10 cellular contexts compared by ENCODE assay signal in the genomic region with DNA sequence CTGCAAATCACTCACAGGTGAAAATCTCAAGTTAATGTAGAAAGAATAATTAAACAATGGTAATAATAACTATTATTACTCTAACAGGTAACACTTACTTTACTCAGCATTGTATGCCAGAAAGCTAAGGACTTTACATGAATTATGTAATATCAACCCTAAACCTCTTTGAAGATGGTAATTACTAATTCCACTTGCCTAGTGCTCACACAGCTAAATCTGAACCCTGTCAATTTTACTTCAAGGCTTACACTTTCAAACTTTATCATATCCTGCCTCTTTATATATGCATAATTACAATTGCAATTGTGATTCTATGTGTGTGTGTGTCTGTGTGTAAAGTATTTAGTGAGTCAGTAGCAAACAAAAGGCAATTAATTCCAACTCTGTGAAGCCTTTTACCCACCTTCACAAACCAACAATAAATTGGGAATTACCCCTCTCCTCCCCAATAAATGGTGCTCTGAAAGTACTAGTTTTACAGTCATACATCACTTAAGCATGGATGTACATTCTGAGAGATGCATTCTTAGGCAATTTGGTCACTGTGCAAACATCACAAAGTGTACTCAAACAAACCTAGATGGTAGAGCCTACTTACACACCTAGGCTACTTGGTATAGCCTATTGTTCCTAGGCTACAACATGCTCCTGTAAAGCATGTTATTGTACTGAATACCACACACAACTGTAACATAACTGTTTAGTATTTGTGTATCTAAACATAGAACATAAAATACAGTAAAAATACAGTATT. TPM values are rescaled to one million over a fixed set of nuclear protein-coding genes. Genes with fewer than 3 reads are reported as not detected.
DNase-seq lines count a peak whose midpoint lies in the region; ATAC-seq, FAIRE-seq and TF ChIP-seq lines count a peak whose summit lies in the region.
"Had no signal": no experiment of that assay in that cellular context is flagged by ENCODE, and none has a peak within 500 bp of the region (broad histone marks: within the 10 kb centered on the region; RNA-seq: fewer than 3 reads in every experiment).

No MANE protein-coding gene starts in this region.

- TF ChIP-seq POLR2A in H54 (IDR thresholded peaks at IDR 0.05; ENCODE audit: low read depth, low read length): no peak

- H3K27ac Mint-ChIP-seq in T-helper 17 cell: peak overlapping the region; percentile 47

- H3K27ac ChIP-seq in 22Rv1 (peak overlapping the region; percentile 54), layer of hippocampus (ENCODE audit: low read depth, low read length) (peak overlapping the region; percentile 13), mesendoderm (ENCODE audit: low read depth, low read length) (no peak overlapping the region)
- H3K27ac ChIP-seq: BLaER1 treated with 17β-estradiol and CSF1 and Interleukin-3, amounts not matched to agents 10 nM and 100 nM had no signal

- H3K27me3 Mint-ChIP-seq in T-helper 17 cell: no peaks in the 10 kb centered on the region

- peaks cover 66% of the 10 kb centered on the region for H3K79me2 ChIP-seq in mesendoderm (ENCODE audit: control insufficient read depth, insufficient read depth, low read length)

- H3K4me3 Mint-ChIP-seq in T-helper 17 cell: no peak overlapping the region

- no peak overlapping the region for H2BK5ac ChIP-seq in mesendoderm (ENCODE audit: low read length)

- H3K56ac ChIP-seq in mesendoderm (ENCODE audit: low read length): no peak overlapping the region

- H3K9ac ChIP-seq in mesendoderm (ENCODE audit: low read length): no peak overlapping the region
- H3K9ac ChIP-seq: BLaER1 treated with 17β-estradiol and CSF1 and Interleukin-3, amounts not matched to agents 10 nM and 100 nM had no signal

- no peak overlapping the region for H2BK120ac ChIP-seq in mesendoderm (ENCODE audit: low read depth, low read length)

- FAIRE-seq in H54 (lab: Jason Lieb, UNC): peak; percentile 89

- no peak overlapping the region for H3K4ac ChIP-seq in mesendoderm (ENCODE audit: low read depth, low read length)

- H3K36me3 ChIP-seq in mesendoderm (ENCODE audit: control insufficient read depth, insufficient read depth, low read length) (no peaks in the 10 kb centered on the region), MG63 (peaks cover 45% of the 10 kb centered on the region)

- H4K8ac ChIP-seq in mesendoderm (ENCODE audit: low read depth, low read length): no peak overlapping the region

- H2AK5ac ChIP-seq in mesendoderm (ENCODE audit: low read length): no peak overlapping the region

- H3K4me2 ChIP-seq in mesendoderm (ENCODE audit: low read length): no peak overlapping the region

- peaks cover 56% of the 10 kb centered on the region for H3K4me1 Mint-ChIP-seq in T-helper 17 cell

- H3K9me3 ChIP-seq in T-helper 17 cell (ENCODE audit: control insufficient read depth, low read length, poor library complexity, severe bottlenecking) (no peaks in the 10 kb centered on the region), MG63 (no peaks in the 10 kb centered on the region)
- H3K9me3 ChIP-seq: BLaER1 treated with 17β-estradiol and CSF1 and Interleukin-3, amounts not matched to agents 10 nM and 100 nM had no signal

- no peak for TF ChIP-seq CTCF in 22Rv1 (IDR thresholded peaks at IDR 0.05)

- no peak overlapping the region for H3K18ac ChIP-seq in mesendoderm (ENCODE audit: low read length)

- H3K36me3 Mint-ChIP-seq in T-helper 17 cell (ENCODE audit: low read depth): peaks cover 2% of the 10 kb centered on the region

- H3K4me3 ChIP-seq in mesendoderm (ENCODE audit: low read length): no peak overlapping the region
- no peak overlapping the region for H3K4me3 ChIP-seq in MG63
- H3K4me3 ChIP-seq: BLaER1 treated with 17β-estradiol and CSF1 and Interleukin-3, amounts not matched to agents 10 nM and 100 nM had no signal

- peaks cover 5% of the 10 kb centered on the region for H3K79me1 ChIP-seq in mesendoderm (ENCODE audit: low read length)

- peak; percentile 11 for ATAC-seq in T-helper 17 cell

- no peak for DNase-seq in H54 (ENCODE audit: insufficient read length, low spot score)
- DNase-seq in T-helper 17 cell: no peak
- DNase-seq in mesendoderm: no peak
- no peak for DNase-seq in MG63
- DNase-seq in activated effector memory CD4-positive, alpha-beta T cell treated with anti-CD3 and anti-CD28 coated beads, Interleukin-2, amount 50 U/mL, for 16 hours: no peak
- no peak for DNase-seq in hepatic stellate cell (ENCODE audit: low spot score)
- DNase-seq: activated T-cell treated with anti-CD3 and anti-CD28 coated beads, Interleukin-2, amount 50 U/mL, for 1 hour had no signal

- peaks cover 2% of the 10 kb centered on the region for H3K4me1 ChIP-seq in mesendoderm (ENCODE audit: control insufficient read depth, low read depth, low read length)

- H3K23ac ChIP-seq in mesendoderm (ENCODE audit: low read length): no peak overlapping the region

- no peak overlapping the region for H4K5ac ChIP-seq in mesendoderm (ENCODE audit: low read length)

- H3K27me3 ChIP-seq in layer of hippocampus (ENCODE audit: control insufficient read depth, insufficient read depth, low read length) (no peaks in the 10 kb centered on the region), mesendoderm (ENCODE audit: insufficient read depth, low read length, poor library complexity) (no peaks in the 10 kb centered on the region), MG63 (no peaks in the 10 kb centered on the region)
- H3K27me3 ChIP-seq: BLaER1 treated with 17β-estradiol and CSF1 and Interleukin-3, amounts not matched to agents 10 nM and 100 nM had no signal

- no peak overlapping the region for H2BK15ac ChIP-seq in mesendoderm (replicated peaks; ENCODE audit: low read depth)

RNA-seq across cellular contexts. Expression of a gene that starts 5.9 kb away (rescaled TPM):
- total RNA-seq in T-helper 17 cell: 100 to 1,000 TPM; 126 to 136 TPM
- polyA plus RNA-seq in mesendoderm (2013, experiment 1 of 2): 46.1 TPM
- 46.4 TPM for polyA plus RNA-seq in mesendoderm (2013, experiment 2 of 2)
- 10.8 and 15.5 TPM in 2 replicates for total RNA-seq in MG63 (2014; rRNA removed; shearing (Covaris generic); ENCODE audit: low replicate concordance)
